22 cellular contexts compared by ENCODE assay signal in genomic region chr9:93812410-93812668, GRCh38.
"Had no signal": no experiment of that assay in that cellular context is flagged by ENCODE, and none has a peak within 500 bp of the region (broad histone marks: within the 10 kb centered on the region; RNA-seq: fewer than 3 reads in every experiment).

No MANE protein-coding gene starts in this region.

- H3K27me3 ChIP-seq: colonic mucosa had no signal

- H3K36me3 ChIP-seq: colonic mucosa had no signal

- H3K36me3 Mint-ChIP-seq: activated CD4-positive, alpha-beta memory T cell treated with anti-CD3 and anti-CD28 coated beads for 36 hours; activated naive CD4-positive, alpha-beta T cell treated with anti-CD3 and anti-CD28 coated beads, Interleukin-2, amount 10 ng/mL, durations not matched to agents 7 days and 5 days; activated naive CD8-positive, alpha-beta T cell treated with anti-CD3 and anti-CD28 coated beads for 36 hours had no signal

- H3K27ac Mint-ChIP-seq: activated CD4-positive, alpha-beta memory T cell treated with anti-CD3 and anti-CD28 coated beads for 36 hours; activated naive CD4-positive, alpha-beta T cell treated with anti-CD3 and anti-CD28 coated beads, Interleukin-2, amount 10 ng/mL, durations not matched to agents 7 days and 5 days; activated naive CD8-positive, alpha-beta T cell treated with anti-CD3 and anti-CD28 coated beads for 36 hours; activated T-cell treated with anti-CD3 and anti-CD28 coated beads, Interleukin-2, amount 50 U/mL, for 72 hours; activated T-helper 2 cell treated with anti-CD3 and anti-CD28 coated beads, Interferon-gamma antibody, Interleukin-2, Interleukin-4, amounts not matched to agents 10 μg/mL and 5 μg/mL and 100 μg/mL, durations not matched to agents 14 hours and 24 hours and 36 hours had no signal

- H3K4me1 Mint-ChIP-seq: activated naive CD4-positive, alpha-beta T cell treated with anti-CD3 and anti-CD28 coated beads, Interleukin-2, amount 10 ng/mL, durations not matched to agents 7 days and 5 days; activated naive CD8-positive, alpha-beta T cell treated with anti-CD3 and anti-CD28 coated beads for 36 hours had no signal

- H3K9me3 Mint-ChIP-seq: activated CD4-positive, alpha-beta memory T cell treated with anti-CD3 and anti-CD28 coated beads for 36 hours; activated naive CD4-positive, alpha-beta T cell treated with anti-CD3 and anti-CD28 coated beads, Interleukin-2, amount 10 ng/mL, durations not matched to agents 7 days and 5 days; activated naive CD8-positive, alpha-beta T cell treated with anti-CD3 and anti-CD28 coated beads for 36 hours; activated T-cell treated with anti-CD3 and anti-CD28 coated beads, Interleukin-2, amount 50 U/mL, for 72 hours; activated T-helper 2 cell treated with anti-CD3 and anti-CD28 coated beads, Interferon-gamma antibody, Interleukin-2, Interleukin-4, amounts not matched to agents 10 μg/mL and 5 μg/mL and 100 μg/mL, durations not matched to agents 14 hours and 24 hours and 36 hours had no signal

- H3K4me3 Mint-ChIP-seq: activated CD4-positive, alpha-beta memory T cell treated with anti-CD3 and anti-CD28 coated beads for 36 hours; activated naive CD4-positive, alpha-beta T cell treated with anti-CD3 and anti-CD28 coated beads, Interleukin-2, amount 10 ng/mL, durations not matched to agents 7 days and 5 days; activated naive CD8-positive, alpha-beta T cell treated with anti-CD3 and anti-CD28 coated beads for 36 hours; activated T-cell treated with anti-CD3 and anti-CD28 coated beads, Interleukin-2, amount 50 U/mL, for 72 hours had no signal

- H3K27ac ChIP-seq: colonic mucosa, SK-N-MC had no signal

- ATAC-seq: activated CD4-positive, CD25-positive, alpha-beta regulatory T cell treated with anti-CD3 and anti-CD28 coated beads, Interleukin-2, amount 50 U/mL, for 24 hours; activated T-cell treated with anti-CD3 and anti-CD28 coated beads, Interleukin-2, amount 50 U/mL, for 72 hours; Panc1; Right ventricle myocardium inferior had no signal

- DNase-seq: activated CD4-positive, alpha-beta memory T cell treated with anti-CD3 and anti-CD28 coated beads for 36 hours; activated CD4-positive, alpha-beta T cell treated with anti-CD3 and anti-CD28 coated beads for 48 hours; activated gamma-delta T cell treated with Interleukin-2 at 50 U/mL for 16 hours; activated naive CD4-positive, alpha-beta T cell treated with anti-CD3 and anti-CD28 coated beads, Interleukin-2, amount 10 ng/mL, durations not matched to agents 7 days and 5 days; activated naive CD8-positive, alpha-beta T cell treated with anti-CD3 and anti-CD28 coated beads for 36 hours; activated T-cell treated with anti-CD3 and anti-CD28 coated beads, Interleukin-2, amount 50 U/mL, for 72 hours; cerebellar nuclear complex; KG1; NCI-H1048; NCI-H187 treated with DMSO at 0.1 percent for 48 hours; NCI-H446; NCI-H82; NK-92 treated with Interleukin-12 subunit alpha and Interleukin-12 subunit beta, amount 100 ng/mL, for 24 hours; OCI-M1; RPMI8226; SW 1271 had no signal

- H3K4me1 ChIP-seq: colonic mucosa had no signal

- H3K9me3 ChIP-seq: colonic mucosa had no signal

- H3K4me3 ChIP-seq: colonic mucosa, SK-N-MC had no signal
